In genomic region chr2:209230560-209230959, GRCh38 we compare ENCODE assay signal across 31 cellular contexts.
DNase-seq lines count a peak whose midpoint lies in the region; ATAC-seq, FAIRE-seq and TF ChIP-seq lines count a peak whose summit lies in the region.
"Had no signal": no experiment of that assay in that cellular context is flagged by ENCODE, and none has a peak within 500 bp of the region (broad histone marks: within the 10 kb centered on the region; RNA-seq: fewer than 3 reads in every experiment).

No MANE protein-coding gene starts in this region.

- POLR2A ChIA-PET in HepG2 (lab: Yijun Ruan, JAX): no interaction called here

- no peak for FAIRE-seq in HepG2 (lab: Jason Lieb, UNC)
- peak; percentile 17 for FAIRE-seq in frontal cortex (lab: Jason Lieb, UNC)
- FAIRE-seq: A204.1, A549, D721Med had no signal

- H3K27ac ChIP-seq in HepG2 (ENCODE audit: extremely low read length, insufficient read depth, low read length) (no peak overlapping the region), right lobe of liver (no peak overlapping the region), esophagus squamous epithelium (no peak overlapping the region)
- H3K27ac ChIP-seq: 22Rv1; A549; BLaER1; BLaER1 treated with 17β-estradiol and CSF1 and Interleukin-3, amounts not matched to agents 10 nM and 100 nM; C4-2B had no signal

- H3K4me3 ChIP-seq in HepG2 (replicated peaks in 1 of 3; ENCODE audit: insufficient read depth in 1 of 3, low read depth in 2 of 3, low read length in 3 of 3) (no peak overlapping the region), right lobe of liver (no peak overlapping the region), esophagus squamous epithelium (no peak overlapping the region)
- H3K4me3 ChIP-seq: A549; BLaER1; BLaER1 treated with 17β-estradiol and CSF1 and Interleukin-3, amounts not matched to agents 10 nM and 100 nM had no signal

- TF ChIP-seq POLR2A in HepG2 (IDR thresholded peaks at IDR 0.05; ENCODE audit: insufficient read depth in 1 of 2, low read depth in 2 of 2, low read length in 2 of 2) (no peak), right lobe of liver (IDR thresholded peaks at IDR 0.05) (no peak), esophagus squamous epithelium (IDR thresholded peaks at IDR 0.05) (no peak)

- H3K4me1 ChIP-seq in HepG2 (ENCODE audit: insufficient read depth, low read length): no peaks in the 10 kb centered on the region
- H3K4me1 ChIP-seq in right lobe of liver: no peaks in the 10 kb centered on the region
- H3K4me1 ChIP-seq in esophagus squamous epithelium: no peaks in the 10 kb centered on the region
- H3K4me1 ChIP-seq: A549; BE2C; BLaER1; BLaER1 treated with 17β-estradiol and CSF1 and Interleukin-3, amounts not matched to agents 10 nM and 100 nM; Caco-2 had no signal

- no TSS peak for BruUV-seq in HepG2 (replicated peaks; lab: Mats Ljungman, UMichigan)

- H3K9me3 ChIP-seq in HepG2 (ENCODE audit: low read length): no peaks in the 10 kb centered on the region
- no peaks in the 10 kb centered on the region for H3K9me3 ChIP-seq in right lobe of liver
- H3K9me3 ChIP-seq in esophagus squamous epithelium: no peaks in the 10 kb centered on the region
- H3K9me3 ChIP-seq: A549; BE2C; BLaER1; BLaER1 treated with 17β-estradiol and CSF1 and Interleukin-3, amounts not matched to agents 10 nM and 100 nM; Caco-2 had no signal

- ATAC-seq in HepG2 (no peak), right lobe of liver (no peak)
- ATAC-seq: A549; CD8-positive, alpha-beta T cell had no signal

- 2% methylated on average over 2 of the region's 2 CpGs for WGBS in HepG2 (ENCODE audit: low lambda C conversion rate)
- WGBS in right lobe of liver (ENCODE audit: insufficient coverage, low coverage, low lambda C conversion rate, missing lambda C conversion rate): 41% methylated on average over 2 of the region's 2 CpGs
- WGBS in esophagus squamous epithelium, 2 donors: 77 to 87% methylated on average over 2 of the region's 2 CpGs

- H3K4me2 ChIP-seq in HepG2 (ENCODE audit: low read depth, low read length): no peak overlapping the region
- H3K4me2 ChIP-seq: A549; BLaER1; BLaER1 treated with 17β-estradiol and CSF1 and Interleukin-3, amounts not matched to agents 10 nM and 100 nM had no signal

- no peaks in the 10 kb centered on the region for H3K27me3 ChIP-seq in HepG2 (ENCODE audit: control insufficient read depth in 1 of 2, insufficient read depth in 2 of 2, low read length in 2 of 2)
- H3K27me3 ChIP-seq in right lobe of liver: no peaks in the 10 kb centered on the region
- no peaks in the 10 kb centered on the region for H3K27me3 ChIP-seq in esophagus squamous epithelium
- H3K27me3 ChIP-seq: BE2C; BLaER1; BLaER1 treated with 17β-estradiol and CSF1 and Interleukin-3, amounts not matched to agents 10 nM and 100 nM had no signal

- TF ChIP-seq CTCF in HepG2 (CRISPR knock-in tag; IDR thresholded peaks at IDR 0.05) (no peak), right lobe of liver (IDR thresholded peaks at IDR 0.05) (no peak), esophagus squamous epithelium (IDR thresholded peaks at IDR 0.05) (no peak)

- H2AFZ ChIP-seq in HepG2 (ENCODE audit: low read length): no peak overlapping the region

- no peaks in the 10 kb centered on the region for H3K36me3 ChIP-seq in HepG2 (replicated peaks in 1 of 2; ENCODE audit: control insufficient read depth in 1 of 2, insufficient read depth in 2 of 2, low read length in 2 of 2)
- H3K36me3 ChIP-seq in right lobe of liver: no peaks in the 10 kb centered on the region
- H3K36me3 ChIP-seq in esophagus squamous epithelium: no peaks in the 10 kb centered on the region
- H3K36me3 ChIP-seq: BE2C; BLaER1; BLaER1 treated with 17β-estradiol and CSF1 and Interleukin-3, amounts not matched to agents 10 nM and 100 nM had no signal

- TF ChIP-seq EP300 in HepG2 (IDR thresholded peaks at IDR 0.05; ENCODE audit: low read depth in 2 of 2, low read length in 2 of 2): no peak
- TF ChIP-seq EP300 in HepG2 (CRISPR knock-in tag; IDR thresholded peaks at IDR 0.05; ENCODE audit: borderline replicate concordance): no peak

- intact Hi-C loops in HepG2 (cut with micrococcal nuclease; ENCODE audit: unreplicated experiment) (no loop called here), right lobe of liver (cut with DNase I) (no loop called here), esophagus squamous epithelium (cut with DNase I) (no loop called here)

- H3K9ac ChIP-seq in HepG2 (ENCODE audit: insufficient read depth, low read depth, low read length): no peak overlapping the region
- H3K9ac ChIP-seq: BLaER1; BLaER1 treated with 17β-estradiol and CSF1 and Interleukin-3, amounts not matched to agents 10 nM and 100 nM had no signal

- DNase-seq in HepG2 (ENCODE audit: low spot score) (no peak), right lobe of liver (no peak), frontal cortex (ENCODE audit: low spot score in 2 of 2) (no peak), esophagus squamous epithelium (lab: John Stamatoyannopoulos, UW) (no peak)
- DNase-seq: 8988T; ACHN; AML-193; BE2C; C1 segment of cervical spinal cord; Caco-2; Calu3; CD4-positive, alpha-beta memory T cell; CD4-positive, alpha-beta T cell; CD4-positive, CD25-positive, alpha-beta regulatory T cell; CD8-positive, alpha-beta memory T cell; CD8-positive, alpha-beta T cell; COR-L47; DMS 273 treated with DMSO at 0.1 percent for 48 hours; DMS153; DMS53; DMS79; DMS79 treated with DMSO at 0.1 percent for 48 hours; DND-41; EL had no signal

- TF ChIP-seq RAD21 in HepG2 (CRISPR knock-in tag; IDR thresholded peaks at IDR 0.05): no peak

- in situ Hi-C loops in HepG2 (cut with HindIII; ENCODE audit: extremely low pct_ligation_motif_present, low pct_unique_long_range_greater_than_20kb): no loop called here

- no peaks in the 10 kb centered on the region for H3K79me2 ChIP-seq in HepG2 (ENCODE audit: insufficient read depth, low read length)

- CTCF ChIA-PET in HepG2 (lab: Yijun Ruan, JAX; ENCODE audit: low intra/inter-chr PET ratio, low total read pairs): no interaction called here

- no peaks in the 10 kb centered on the region for H4K20me1 ChIP-seq in HepG2 (ENCODE audit: insufficient read depth, low read length)
- H4K20me1 ChIP-seq: BLaER1; BLaER1 treated with 17β-estradiol and CSF1 and Interleukin-3, amounts not matched to agents 10 nM and 100 nM had no signal

TF ChIP-seq in HepG2, 621 proteins besides CTCF, POLR2A, EP300 and RAD21:
- no peak for TF ChIP-seq ZUFSP (CRISPR knock-in tag; IDR thresholded peaks at IDR 0.05; ENCODE audit: borderline replicate concordance)
- no peak for TF ChIP-seq ZBTB7A (CRISPR knock-in tag; IDR thresholded peaks at IDR 0.05)
- TF ChIP-seq SKI (IDR thresholded peaks at IDR 0.05; ENCODE audit: partially characterized antibody): no peak
- no peak for TF ChIP-seq ZNF672 (CRISPR knock-in tag; IDR thresholded peaks at IDR 0.05)
- TF ChIP-seq MIER2 (CRISPR knock-in tag; IDR thresholded peaks at IDR 0.05): no peak
- TF ChIP-seq REXO4 (CRISPR knock-in tag; IDR thresholded peaks at IDR 0.05; ENCODE audit: borderline replicate concordance): no peak
- no peak for TF ChIP-seq TSC22D2 (CRISPR knock-in tag; IDR thresholded peaks at IDR 0.05; ENCODE audit: borderline replicate concordance)
- TF ChIP-seq ZNF780A (CRISPR knock-in tag; IDR thresholded peaks at IDR 0.05): no peak
- peak; percentile 56 for TF ChIP-seq ATF7 (IDR thresholded peaks at IDR 0.05)
- no peak for TF ChIP-seq ATF7 (CRISPR knock-in tag; IDR thresholded peaks at IDR 0.05)
- TF ChIP-seq TIGD3 (CRISPR knock-in tag; IDR thresholded peaks at IDR 0.05; ENCODE audit: borderline replicate concordance): no peak
- no peak for TF ChIP-seq NFATC3 (CRISPR knock-in tag; IDR thresholded peaks at IDR 0.05)
- TF ChIP-seq CREB1 (IDR thresholded peaks at IDR 0.05): peak; percentile 91
- TF ChIP-seq CREB1 (CRISPR knock-in tag; IDR thresholded peaks at IDR 0.05): no peak
- TF ChIP-seq SAP130 (CRISPR knock-in tag; IDR thresholded peaks at IDR 0.05; ENCODE audit: low read depth): no peak
- TF ChIP-seq ZFP1 (CRISPR knock-in tag; IDR thresholded peaks at IDR 0.05): no peak
- no peak for TF ChIP-seq ZNF282 (IDR thresholded peaks at IDR 0.05; ENCODE audit: partially characterized antibody)
